32 cellular contexts compared by ENCODE assay signal in genomic region chr1:224931605-224932004, GRCh38.
"Had no signal": no experiment of that assay in that cellular context is flagged by ENCODE, and none has a peak within 500 bp of the region (broad histone marks: within the 10 kb centered on the region; RNA-seq: fewer than 3 reads in every experiment).

No MANE protein-coding gene starts in this region.

- H3K4me3 Mint-ChIP-seq: activated CD4-positive, alpha-beta T cell treated with anti-CD3 and anti-CD28 coated beads for 36 hours; activated CD4-positive, alpha-beta T cell treated with anti-CD3 and anti-CD28 coated beads, Interleukin-2, amount 10 ng/mL, durations not matched to agents 7 days and 5 days; activated naive CD4-positive, alpha-beta T cell treated with anti-CD3 and anti-CD28 coated beads for 36 hours; activated T-cell treated with anti-CD3 and anti-CD28 coated beads, Interleukin-2, amount 50 U/mL, for 4 hours; activated T-helper 1 cell treated with anti-CD3 and anti-CD28 coated beads, Interleukin-12 subunit alpha, Interleukin-12 subunit beta, Interleukin-2, Interleukin-4 antibody, amounts not matched to agents 30 ng/mL and 10 ng/mL and 1 ng/mL, durations not matched to agents 14 hours and 24 hours and 36 hours; T-helper 1 cell treated with Interleukin-12 subunit alpha and Interleukin-12 subunit beta and Interleukin-4 antibody, amounts not matched to agents 30 μg/mL and 1 μg/mL, for 36 hours; T-helper 2 cell treated with Interferon-gamma antibody and Interleukin-4, amounts not matched to agents 5 μg/mL and 100 μg/mL, for 36 hours; WTC11 had no signal

- H3K4me1 Mint-ChIP-seq: activated CD4-positive, alpha-beta T cell treated with anti-CD3 and anti-CD28 coated beads for 36 hours; brain; WTC11 had no signal

- DNase-seq: activated CD4-positive, alpha-beta T cell treated with anti-CD3 and anti-CD28 coated beads for 36 hours; activated CD4-positive, alpha-beta T cell treated with anti-CD3 and anti-CD28 coated beads, Interleukin-2, amount 10 ng/mL, durations not matched to agents 7 days and 5 days; activated CD4-positive, alpha-beta T cell treated with anti-CD3 and anti-CD28 coated beads, Interleukin-2, amount 50 U/mL, for 48 hours; activated CD8-positive, alpha-beta memory T cell treated with anti-CD3 and anti-CD28 coated beads, Interleukin-2, amount 50 U/mL, for 4 hours; activated gamma-delta T cell treated with Interleukin-2 at 50 U/mL for 16 hours; activated naive CD4-positive, alpha-beta T cell treated with anti-CD3 and anti-CD28 coated beads for 36 hours; activated T-cell treated with anti-CD3 and anti-CD28 coated beads for 4 hours; activated T-cell treated with anti-CD3 and anti-CD28 coated beads, Interleukin-2, amount 50 U/mL, for 4 hours; anterior cingulate cortex; caudate nucleus; cerebellar nuclear complex; Karpas-422; MG63; NCI-H1048; NCI-H1105 treated with DMSO at 0.1 percent for 48 hours; NCI-H1436; NCI-H1694; NCI-H1930; NCI-H2081 treated with DMSO at 0.1 percent for 48 hours; NCI-H226; NCI-H526; NCI-H748 treated with DMSO at 0.1 percent for 48 hours; NK-92 treated with Interleukin-12 subunit alpha and Interleukin-12 subunit beta, amount 100 ng/mL, for 24 hours; Right ventricle myocardium superior had no signal

- H3K4me3 ChIP-seq: MG63 had no signal

- H3K27me3 ChIP-seq: MG63 had no signal

- ATAC-seq: activated CD4-positive, alpha-beta T cell treated with anti-CD3 and anti-CD28 coated beads for 36 hours; activated CD4-positive, CD25-positive, alpha-beta regulatory T cell treated with anti-CD3 and anti-CD28 coated beads, Interleukin-2, amount 50 U/mL, for 24 hours; activated naive CD4-positive, alpha-beta T cell treated with anti-CD3 and anti-CD28 coated beads, Interleukin-2, amount 50 U/mL, for 72 hours; activated T-cell treated with anti-CD3 and anti-CD28 coated beads, Interleukin-2, amount 50 U/mL, for 4 hours; WTC11 had no signal

- H3K27ac Mint-ChIP-seq: activated CD4-positive, alpha-beta T cell treated with anti-CD3 and anti-CD28 coated beads for 36 hours; activated CD4-positive, alpha-beta T cell treated with anti-CD3 and anti-CD28 coated beads, Interleukin-2, amount 10 ng/mL, durations not matched to agents 7 days and 5 days; activated naive CD4-positive, alpha-beta T cell treated with anti-CD3 and anti-CD28 coated beads for 36 hours; activated naive CD4-positive, alpha-beta T cell treated with anti-CD3 and anti-CD28 coated beads, Interleukin-2, amount 50 U/mL, for 72 hours; activated T-helper 1 cell treated with anti-CD3 and anti-CD28 coated beads, Interleukin-12 subunit alpha, Interleukin-12 subunit beta, Interleukin-2, Interleukin-4 antibody, amounts not matched to agents 30 ng/mL and 10 ng/mL and 1 ng/mL, durations not matched to agents 14 hours and 24 hours and 36 hours; brain; T-helper 1 cell treated with Interleukin-12 subunit alpha and Interleukin-12 subunit beta and Interleukin-4 antibody, amounts not matched to agents 30 μg/mL and 1 μg/mL, for 36 hours; T-helper 2 cell treated with Interferon-gamma antibody and Interleukin-4, amounts not matched to agents 5 μg/mL and 100 μg/mL, for 36 hours; WTC11 had no signal

- H3K36me3 ChIP-seq: MG63 had no signal

- FAIRE-seq: bronchial epithelial cell had no signal
